ENCODE assay signal across 7 cellular contexts in the genomic region with DNA sequence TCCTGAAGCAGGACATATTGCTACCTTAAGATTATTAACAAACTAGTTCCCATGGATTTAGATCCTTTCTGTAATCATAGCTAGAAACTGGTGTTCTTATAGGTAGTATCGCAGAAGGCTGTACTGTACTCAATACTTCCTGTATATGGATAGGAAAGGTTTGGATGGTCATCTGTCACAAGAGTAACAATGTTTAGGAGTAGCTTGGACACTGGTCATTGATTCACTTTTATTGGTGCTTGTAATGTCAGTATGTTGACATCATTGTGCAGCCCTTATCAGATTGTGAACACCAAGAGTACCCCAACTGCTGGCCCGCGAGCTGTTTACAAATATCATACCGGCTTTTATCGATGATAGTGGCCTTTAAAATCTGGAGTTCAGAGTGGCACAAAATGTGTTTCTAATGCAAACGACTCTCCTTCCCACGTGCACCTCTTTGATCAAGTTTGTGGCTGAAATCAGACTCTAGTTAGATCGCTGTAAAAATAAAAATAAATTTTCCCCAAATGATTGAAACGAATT. TPM values are rescaled to one million over a fixed set of nuclear protein-coding genes. Genes with fewer than 3 reads are reported as not detected.
DNase-seq lines count a peak whose midpoint lies in the region; ATAC-seq and TF ChIP-seq lines count a peak whose summit lies in the region.

No MANE protein-coding gene starts in this region.

- CTCF ChIA-PET in HEK293 (lab: Yijun Ruan, JAX): interaction anchor here (0.7 kb wide), 1 partner anchor 16 kb away, joined by 4 read pairs; no protein-coding TSS in a partner anchor

- no peaks in the 10 kb centered on the region for H3K36me3 ChIP-seq in HEK293 (ENCODE audit: control insufficient read depth in 2 of 2, insufficient read depth in 1 of 2, low read length in 2 of 2)
- no peaks in the 10 kb centered on the region for H3K36me3 ChIP-seq in right atrium auricular region
- H3K36me3 ChIP-seq in spleen: no peaks in the 10 kb centered on the region

- POLR2A ChIA-PET in HEK293 (lab: Yijun Ruan, JAX): interaction anchor here (0.7 to 1.0 kb wide), 2 partner anchors 31 to 1206 kb away, joined by 3 to 4 read pairs; a partner anchor contains a TSS

- 43 to 46% (median 45%) methylated on average over 9 of the region's 9 CpGs for WGBS in spleen, 5 donors

- H3K4me3 ChIP-seq in HEK293 (ENCODE audit: low read depth, low read length): peak overlapping the region; percentile 78
- peak overlapping the region; percentile 70 for H3K4me3 ChIP-seq in WI38 (ENCODE audit: low read depth, low read length)
- peak overlapping the region; percentile 86 to 88 for H3K4me3 ChIP-seq in right atrium auricular region
- peak overlapping the region; percentile 82 to 98 (median 94) for H3K4me3 ChIP-seq in spleen

- H3K27ac ChIP-seq in HEK293 (ENCODE audit: extremely low read depth, low read depth, low read length): peak overlapping the region; percentile 98
- H3K27ac ChIP-seq in right atrium auricular region: peak overlapping the region; percentile 88 to 94
- peak overlapping the region; percentile 89 to 98 (median 95) for H3K27ac ChIP-seq in spleen

- H3K9me3 ChIP-seq in HEK293 (ENCODE audit: control insufficient read depth, insufficient read depth, low read depth, low read length) (no peaks in the 10 kb centered on the region), right atrium auricular region (no peaks in the 10 kb centered on the region), spleen (no peaks in the 10 kb centered on the region)

- peaks cover 9% of the 10 kb centered on the region; the same call in 1 of the 2 replicates for H3K4me1 ChIP-seq in HEK293 (ENCODE audit: control insufficient read depth, insufficient read depth, low read length)
- peaks cover 0 to 24% of the 10 kb centered on the region in 2 donors for H3K4me1 ChIP-seq in right atrium auricular region
- H3K4me1 ChIP-seq in spleen: peaks cover 15 to 40% (median 28%) of the 10 kb centered on the region in 6 donors

- intact Hi-C loops in spleen (cut with DNase I; ENCODE audit: low total_unique reads): no loop called here

- no peak for DNase-seq in right atrium auricular region (ENCODE audit: low spot score)
- DNase-seq in spleen: no peak

- TF ChIP-seq POLR2A in spleen (IDR thresholded peaks at IDR 0.05): no peak

- ATAC-seq in GM18870 (IDR thresholded peaks at IDR 0.05; ENCODE audit: unreplicated experiment) (no peak), GM21576 (IDR thresholded peaks at IDR 0.05; ENCODE audit: unreplicated experiment) (no peak), HG02759 (IDR thresholded peaks at IDR 0.05; ENCODE audit: unreplicated experiment) (no peak)

- H3K27me3 ChIP-seq in right atrium auricular region (no peaks in the 10 kb centered on the region), spleen (replicated peaks in 1 of 7) (peaks cover 0 to 6% (median 0%) of the 10 kb centered on the region in 7 donors)

- TF ChIP-seq CTCF in HEK293 (tag by site-specific recombination; IDR thresholded peaks at IDR 0.05) (no peak), WI38 (IDR thresholded peaks at IDR 0.05; ENCODE audit: low read depth, low read length) (no peak), right atrium auricular region (IDR thresholded peaks at IDR 0.05) (no peak), spleen (IDR thresholded peaks at IDR 0.05 in 8 of 11, conservative IDR thresholded peaks at IDR 0.05 in 3 of 11) (no peak)

TF ChIP-seq in HEK293, 187 proteins besides CTCF, POLR2A, EP300 and RAD21:
- TF ChIP-seq, protein P1, sequence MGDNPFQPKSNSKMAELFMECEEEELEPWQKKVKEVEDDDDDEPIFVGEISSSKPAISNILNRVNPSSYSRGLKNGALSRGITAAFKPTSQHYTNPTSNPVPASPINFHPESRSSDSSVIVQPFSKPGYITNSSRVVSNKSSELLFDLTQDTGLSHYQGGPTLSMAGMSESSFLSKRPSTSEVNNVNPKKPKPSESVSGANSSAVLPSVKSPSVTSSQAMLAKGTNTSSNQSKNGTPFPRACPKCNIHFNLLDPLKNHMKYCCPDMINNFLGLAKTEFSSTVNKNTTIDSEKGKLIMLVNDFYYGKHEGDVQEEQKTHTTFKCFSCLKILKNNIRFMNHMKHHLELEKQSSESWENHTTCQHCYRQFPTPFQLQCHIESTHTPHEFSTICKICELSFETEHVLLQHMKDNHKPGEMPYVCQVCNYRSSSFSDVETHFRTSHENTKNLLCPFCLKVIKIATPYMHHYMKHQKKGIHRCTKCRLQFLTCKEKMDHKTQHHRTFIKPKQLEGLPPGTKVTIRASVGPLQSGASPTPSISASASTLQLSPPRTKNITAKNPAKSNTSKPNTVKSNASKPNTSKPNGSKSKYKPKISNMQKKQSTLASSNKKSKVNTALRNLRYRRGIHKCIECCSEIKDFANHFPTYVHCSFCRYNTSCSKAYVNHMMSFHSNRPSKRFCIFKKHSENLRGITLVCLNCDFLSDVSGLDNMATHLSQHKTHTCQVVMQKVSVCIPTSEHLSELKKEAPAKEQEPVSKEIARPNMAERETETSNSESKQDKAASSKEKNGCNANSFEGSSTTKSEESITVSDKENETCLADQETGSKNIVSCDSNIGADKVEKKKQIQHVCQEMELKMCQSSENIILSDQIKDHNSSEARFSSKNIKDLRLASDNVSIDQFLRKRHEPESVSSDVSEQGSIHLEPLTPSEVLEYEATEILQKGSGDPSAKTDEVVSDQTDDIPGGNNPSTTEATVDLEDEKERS (tag by site-specific recombination; IDR thresholded peaks at IDR 0.05): no peak
- TF ChIP-seq, protein P2, sequence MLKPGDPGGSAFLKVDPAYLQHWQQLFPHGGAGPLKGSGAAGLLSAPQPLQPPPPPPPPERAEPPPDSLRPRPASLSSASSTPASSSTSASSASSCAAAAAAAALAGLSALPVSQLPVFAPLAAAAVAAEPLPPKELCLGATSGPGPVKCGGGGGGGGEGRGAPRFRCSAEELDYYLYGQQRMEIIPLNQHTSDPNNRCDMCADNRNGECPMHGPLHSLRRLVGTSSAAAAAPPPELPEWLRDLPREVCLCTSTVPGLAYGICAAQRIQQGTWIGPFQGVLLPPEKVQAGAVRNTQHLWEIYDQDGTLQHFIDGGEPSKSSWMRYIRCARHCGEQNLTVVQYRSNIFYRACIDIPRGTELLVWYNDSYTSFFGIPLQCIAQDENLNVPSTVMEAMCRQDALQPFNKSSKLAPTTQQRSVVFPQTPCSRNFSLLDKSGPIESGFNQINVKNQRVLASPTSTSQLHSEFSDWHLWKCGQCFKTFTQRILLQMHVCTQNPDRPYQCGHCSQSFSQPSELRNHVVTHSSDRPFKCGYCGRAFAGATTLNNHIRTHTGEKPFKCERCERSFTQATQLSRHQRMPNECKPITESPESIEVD (tag by site-specific recombination; IDR thresholded peaks at IDR 0.05): no peak
- TF ChIP-seq, protein P3, sequence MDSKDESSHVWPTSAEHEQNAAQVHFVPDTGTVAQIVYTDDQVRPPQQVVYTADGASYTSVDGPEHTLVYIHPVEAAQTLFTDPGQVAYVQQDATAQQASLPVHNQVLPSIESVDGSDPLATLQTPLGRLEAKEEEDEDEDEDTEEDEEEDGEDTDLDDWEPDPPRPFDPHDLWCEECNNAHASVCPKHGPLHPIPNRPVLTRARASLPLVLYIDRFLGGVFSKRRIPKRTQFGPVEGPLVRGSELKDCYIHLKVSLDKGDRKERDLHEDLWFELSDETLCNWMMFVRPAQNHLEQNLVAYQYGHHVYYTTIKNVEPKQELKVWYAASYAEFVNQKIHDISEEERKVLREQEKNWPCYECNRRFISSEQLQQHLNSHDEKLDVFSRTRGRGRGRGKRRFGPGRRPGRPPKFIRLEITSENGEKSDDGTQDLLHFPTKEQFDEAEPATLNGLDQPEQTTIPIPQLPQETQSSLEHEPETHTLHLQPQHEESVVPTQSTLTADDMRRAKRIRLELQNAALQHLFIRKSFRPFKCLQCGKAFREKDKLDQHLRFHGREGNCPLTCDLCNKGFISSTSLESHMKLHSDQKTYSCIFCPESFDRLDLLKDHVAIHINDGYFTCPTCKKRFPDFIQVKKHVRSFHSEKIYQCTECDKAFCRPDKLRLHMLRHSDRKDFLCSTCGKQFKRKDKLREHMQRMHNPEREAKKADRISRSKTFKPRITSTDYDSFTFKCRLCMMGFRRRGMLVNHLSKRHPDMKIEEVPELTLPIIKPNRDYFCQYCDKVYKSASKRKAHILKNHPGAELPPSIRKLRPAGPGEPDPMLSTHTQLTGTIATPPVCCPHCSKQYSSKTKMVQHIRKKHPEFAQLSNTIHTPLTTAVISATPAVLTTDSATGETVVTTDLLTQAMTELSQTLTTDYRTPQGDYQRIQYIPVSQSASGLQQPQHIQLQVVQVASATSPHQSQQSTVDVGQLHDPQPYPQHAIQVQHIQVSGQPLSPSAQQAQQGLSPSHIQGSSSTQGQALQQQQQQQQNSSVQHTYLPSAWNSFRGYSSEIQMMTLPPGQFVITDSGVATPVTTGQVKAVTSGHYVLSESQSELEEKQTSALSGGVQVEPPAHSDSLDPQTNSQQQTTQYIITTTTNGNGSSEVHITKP (tag by site-specific recombination; IDR thresholded peaks at IDR 0.05): no peak
- TF ChIP-seq ZNF19 (tag by site-specific recombination; IDR thresholded peaks at IDR 0.05; ENCODE audit: low read depth): no peak
TF ChIP-seq in HEK293: peak in this region for 0.

RNA-seq across cellular contexts. Expression of a gene that starts 0.6 kb away (rescaled TPM):
- total RNA-seq in right atrium auricular region (10 to 100 TPM in 1 of 2 donors, 1 to 10 TPM in 1; 8.6 to 10.4 TPM), spleen (10 to 100 TPM in 2 of 7 donors, 1 to 10 TPM in 5; 7.8 to 16.4 (median 9.2) TPM)
- polyA plus RNA-seq in spleen: 10 to 100 TPM in 1 of 3 donors, 1 to 10 TPM in 2; 8.6 to 10.4 (median 9.9) TPM

RNA-seq across cellular contexts. Expression of a gene that starts 31.2 kb away (rescaled TPM):
- total RNA-seq in right atrium auricular region: 10 to 100 TPM; 14.1 to 26.2 TPM
- total RNA-seq in spleen: 10 to 100 TPM; 29.1 to 39.0 (median 30.5) TPM
- polyA plus RNA-seq in spleen: 10 to 100 TPM; 13.3 to 17.7 (median 15.0) TPM
